In genomic region chr18:12929477-12930083, GRCh38 we compare ENCODE assay signal across 28 cellular contexts.
"Had no signal": no experiment of that assay in that cellular context is flagged by ENCODE, and none has a peak within 500 bp of the region (broad histone marks: within the 10 kb centered on the region; RNA-seq: fewer than 3 reads in every experiment).

No MANE protein-coding gene starts in this region.

- H3K4me3 ChIP-seq: adrenal gland, heart right ventricle, lower lobe of right lung, ovary, prostate gland, right atrium auricular region, tibial artery had no signal

- H3K27ac ChIP-seq: adrenal gland, heart right ventricle, lower lobe of right lung, neutrophil, ovary, prostate gland, right atrium auricular region, tibial artery had no signal

- FAIRE-seq: astrocyte, colon, keratinocyte had no signal

- H3K27me3 ChIP-seq: adrenal gland, heart right ventricle, neutrophil, ovary, right atrium auricular region, tibial artery had no signal

- ATAC-seq: activated T-cell treated with anti-CD3 and anti-CD28 coated beads, Interleukin-2, amount 50 U/mL, for 4 hours; heart right ventricle; left lobe of liver; lower lobe of right lung; WTC11 had no signal

- DNase-seq: activated CD8-positive, alpha-beta memory T cell treated with anti-CD3 and anti-CD28 coated beads, Interleukin-2, amount 50 U/mL, for 4 hours; activated naive CD4-positive, alpha-beta T cell; activated T-cell treated with anti-CD3 and anti-CD28 coated beads, Interleukin-2, amount 50 U/mL, for 4 hours; adrenal gland; central memory CD4-positive, alpha-beta T cell; effector memory CD4-positive, alpha-beta T cell; heart right ventricle; lower lobe of right lung; mesendoderm; naive B cell; ovary; stimulated activated CD4-positive, alpha-beta T cell treated with anti-CD3 and anti-CD28 coated beads, Interleukin-12 subunit alpha, Interleukin-12 subunit beta, amount 100 ng/mL, for 4 hours; stimulated activated CD4-positive, alpha-beta T cell treated with anti-CD3 and anti-CD28 coated beads, Interleukin-4, amount 100 ng/mL, for 4 hours; substantia nigra; T1000; tibial artery had no signal

- H3K4me3 Mint-ChIP-seq: activated naive CD8-positive, alpha-beta T cell; activated T-cell treated with anti-CD3 and anti-CD28 coated beads, Interleukin-2, amount 50 U/mL, for 4 hours; naive B cell; stimulated activated naive CD8-positive, alpha-beta T cell treated with anti-CD3 and anti-CD28 coated beads, Interleukin-15, Interleukin-2, amounts not matched to agents 100 ng/mL and 50 ng/mL, for 24 hours; T-helper 1 cell treated with Interleukin-12 subunit alpha and Interleukin-12 subunit beta and Interleukin-4 antibody, amounts not matched to agents 30 μg/mL and 1 μg/mL, for 36 hours; WTC11 had no signal

- H3K9me3 ChIP-seq: adrenal gland, heart right ventricle, lower lobe of right lung, neutrophil, ovary, prostate gland, right atrium auricular region, tibial artery had no signal

- H3K4me1 ChIP-seq: adrenal gland, lower lobe of right lung, prostate gland, tibial artery had no signal

- H3K36me3 Mint-ChIP-seq: activated naive CD8-positive, alpha-beta T cell; naive B cell; WTC11 had no signal

- H3K27ac Mint-ChIP-seq: activated naive CD8-positive, alpha-beta T cell; activated T-helper 2 cell treated with anti-CD3 and anti-CD28 coated beads, Interferon-gamma antibody, Interleukin-2, Interleukin-4, amounts not matched to agents 10 μg/mL and 5 μg/mL and 100 μg/mL, durations not matched to agents 14 hours and 24 hours and 36 hours; stimulated activated naive CD8-positive, alpha-beta T cell treated with anti-CD3 and anti-CD28 coated beads, Interleukin-15, Interleukin-2, amounts not matched to agents 100 ng/mL and 50 ng/mL, for 24 hours; T-helper 1 cell treated with Interleukin-12 subunit alpha and Interleukin-12 subunit beta and Interleukin-4 antibody, amounts not matched to agents 30 μg/mL and 1 μg/mL, for 36 hours; WTC11 had no signal

- H3K36me3 ChIP-seq: adrenal gland, heart right ventricle, lower lobe of right lung, neutrophil, ovary, prostate gland, right atrium auricular region, tibial artery had no signal

- H3K9me3 Mint-ChIP-seq: activated T-cell treated with anti-CD3 and anti-CD28 coated beads, Interleukin-2, amount 50 U/mL, for 4 hours; activated T-helper 2 cell treated with anti-CD3 and anti-CD28 coated beads, Interferon-gamma antibody, Interleukin-2, Interleukin-4, amounts not matched to agents 10 μg/mL and 5 μg/mL and 100 μg/mL, durations not matched to agents 14 hours and 24 hours and 36 hours; naive B cell; stimulated activated naive CD8-positive, alpha-beta T cell treated with anti-CD3 and anti-CD28 coated beads, Interleukin-15, Interleukin-2, amounts not matched to agents 100 ng/mL and 50 ng/mL, for 24 hours; T-helper 1 cell treated with Interleukin-12 subunit alpha and Interleukin-12 subunit beta and Interleukin-4 antibody, amounts not matched to agents 30 μg/mL and 1 μg/mL, for 36 hours; WTC11 had no signal
